Comparison of ENCODE assay signal across 8 cellular contexts in genomic region chr2:199956062-199956380, GRCh38. TPM values are rescaled to one million over a fixed set of nuclear protein-coding genes. Genes with fewer than 3 reads are reported as not detected.
A peak's percentile ranks its signal among the peaks of the same experiment; 100 is the strongest.
DNase-seq lines count a peak whose midpoint lies in the region; ATAC-seq lines count a peak whose summit lies in the region.

No MANE protein-coding gene starts in this region.

- CTCF ChIA-PET in CD4-positive, alpha-beta memory T cell (lab: Charles Lee; ENCODE audit: partially characterized antibody): no interaction called here
- CTCF ChIA-PET in naive thymus-derived CD4-positive, alpha-beta T cell (lab: Charles Lee): no interaction called here

- peaks cover 13 to 42% of the 10 kb centered on the region in 2 donors for H3K36me3 Mint-ChIP-seq in CD4-positive, alpha-beta memory T cell
- peaks cover 28% of the 10 kb centered on the region for H3K36me3 Mint-ChIP-seq in central memory CD8-positive, alpha-beta T cell (ENCODE audit: insufficient read depth)
- peaks cover 0 to 18% (median 0%) of the 10 kb centered on the region in 5 donors for H3K36me3 Mint-ChIP-seq in naive thymus-derived CD4-positive, alpha-beta T cell

- peak overlapping the region; percentile 81 to 97 for H3K4me3 ChIP-seq in CD4-positive, alpha-beta memory T cell (ENCODE audit: low read length in 2 of 2)
- peak overlapping the region; percentile 95 for H3K4me3 ChIP-seq in naive thymus-derived CD4-positive, alpha-beta T cell (ENCODE audit: low read length)

- no peaks in the 10 kb centered on the region for H3K27me3 Mint-ChIP-seq in CD4-positive, alpha-beta memory T cell
- no peaks in the 10 kb centered on the region for H3K27me3 Mint-ChIP-seq in central memory CD8-positive, alpha-beta T cell
- no peaks in the 10 kb centered on the region for H3K27me3 Mint-ChIP-seq in naive thymus-derived CD4-positive, alpha-beta T cell

- H3K4me3 Mint-ChIP-seq in CD4-positive, alpha-beta memory T cell: peak overlapping the region; percentile 97 to 99 (median 98)
- peak overlapping the region; percentile 98 for H3K4me3 Mint-ChIP-seq in central memory CD8-positive, alpha-beta T cell
- H3K4me3 Mint-ChIP-seq in naive thymus-derived CD4-positive, alpha-beta T cell: peak overlapping the region; percentile 96 to 99 (median 98)

- no peaks in the 10 kb centered on the region for H3K9me3 ChIP-seq in CD4-positive, alpha-beta memory T cell (ENCODE audit: control insufficient read depth in 1 of 2, low read length in 2 of 2)
- no peaks in the 10 kb centered on the region for H3K9me3 ChIP-seq in naive thymus-derived CD4-positive, alpha-beta T cell (ENCODE audit: control insufficient read depth in 2 of 3, low read length in 3 of 3)

- no peak for DNase-seq in CD4-positive, alpha-beta memory T cell
- DNase-seq in HT-29 (ENCODE audit: low spot score): peak; percentile 58
- DNase-seq in central memory CD8-positive, alpha-beta T cell (ENCODE audit: low spot score in 2 of 2): no peak
- no peak for DNase-seq in naive thymus-derived CD4-positive, alpha-beta T cell
- DNase-seq in stimulated activated CD4-positive, alpha-beta T cell treated with anti-CD3 and anti-CD28 coated beads, Interleukin-4, amount 100 ng/mL, for 4 hours: no peak
- no peak for DNase-seq in Ammon's horn (ENCODE audit: low spot score)
- DNase-seq in LoVo (ENCODE audit: low spot score): no peak
- no peak for DNase-seq in NCI-H69 (lab: John Stamatoyannopoulos, UW)

- H3K4me1 Mint-ChIP-seq in CD4-positive, alpha-beta memory T cell: peaks cover 29 to 71% (median 49%) of the 10 kb centered on the region in 4 donors
- peaks cover 46% of the 10 kb centered on the region for H3K4me1 Mint-ChIP-seq in central memory CD8-positive, alpha-beta T cell
- peaks cover 31 to 72% (median 60%) of the 10 kb centered on the region in 7 donors for H3K4me1 Mint-ChIP-seq in naive thymus-derived CD4-positive, alpha-beta T cell

- peak overlapping the region; percentile 71 for H3K27ac ChIP-seq in CD4-positive, alpha-beta memory T cell (ENCODE audit: low read depth, low read length)
- peak overlapping the region; percentile 84 for H3K27ac ChIP-seq in naive thymus-derived CD4-positive, alpha-beta T cell (ENCODE audit: low read depth, low read length)

- H3K27ac Mint-ChIP-seq in CD4-positive, alpha-beta memory T cell: peak overlapping the region; percentile 93 to 96 (median 95)
- peak overlapping the region; percentile 96 for H3K27ac Mint-ChIP-seq in central memory CD8-positive, alpha-beta T cell (ENCODE audit: low read depth)
- peak overlapping the region; percentile 93 to 98 (median 95) for H3K27ac Mint-ChIP-seq in naive thymus-derived CD4-positive, alpha-beta T cell

- no peaks in the 10 kb centered on the region for H3K27me3 ChIP-seq in CD4-positive, alpha-beta memory T cell (ENCODE audit: insufficient read depth, low read length)
- no peaks in the 10 kb centered on the region for H3K27me3 ChIP-seq in naive thymus-derived CD4-positive, alpha-beta T cell (ENCODE audit: control insufficient read depth in 2 of 2, insufficient read depth in 2 of 2, low read length in 2 of 2)

- H3K36me3 ChIP-seq in CD4-positive, alpha-beta memory T cell (ENCODE audit: insufficient read depth, low read length): peaks cover 10% of the 10 kb centered on the region
- peaks cover 5 to 20% (median 12%) of the 10 kb centered on the region in 3 experiments for H3K36me3 ChIP-seq in naive thymus-derived CD4-positive, alpha-beta T cell (ENCODE audit: control insufficient read depth in 2 of 3, insufficient read depth in 3 of 3, low read length in 3 of 3)

- H3K9me3 Mint-ChIP-seq in CD4-positive, alpha-beta memory T cell: no peaks in the 10 kb centered on the region
- no peaks in the 10 kb centered on the region for H3K9me3 Mint-ChIP-seq in central memory CD8-positive, alpha-beta T cell
- no peaks in the 10 kb centered on the region for H3K9me3 Mint-ChIP-seq in naive thymus-derived CD4-positive, alpha-beta T cell

- ATAC-seq in central memory CD8-positive, alpha-beta T cell (replicated peaks; ENCODE audit: extremely low read depth, poor library complexity, severe bottlenecking): no peak
- ATAC-seq in naive thymus-derived CD4-positive, alpha-beta T cell: no peak

- peaks cover 53% of the 10 kb centered on the region for H3K4me1 ChIP-seq in CD4-positive, alpha-beta memory T cell (ENCODE audit: insufficient read depth, low read length)
- H3K4me1 ChIP-seq in naive thymus-derived CD4-positive, alpha-beta T cell (ENCODE audit: control insufficient read depth in 2 of 2, insufficient read depth in 2 of 2, low read length in 2 of 2): peaks cover 27 to 34% of the 10 kb centered on the region in 2 donors

- intact Hi-C loops in CD4-positive, alpha-beta memory T cell (cut with micrococcal nuclease): loop anchor here (5.0 kb wide), 1 partner anchor 44 kb away; the partner anchor contains the start of gene C2orf69
- intact Hi-C loops in naive thymus-derived CD4-positive, alpha-beta T cell (cut with micrococcal nuclease): loop anchor here (5.0 to 10.0 kb wide), 2 partner anchors 416 to 909 kb away; partner anchors contain the start of gene CLK1 (in 1 of the 2)

- POLR2A ChIA-PET in CD4-positive, alpha-beta memory T cell (lab: Charles Lee; ENCODE audit: partially characterized antibody): interaction anchor here (1.1 to 1.3 kb wide), 3 partner anchors 45 to 569 kb away, joined by 3 to 4 read pairs (median 3); partner anchors contain the start of gene C2orf69
- POLR2A ChIA-PET in naive thymus-derived CD4-positive, alpha-beta T cell (lab: Charles Lee): interaction anchor here (0.7 to 0.8 kb wide), 2 partner anchors 8 to 909 kb away, joined by 3 to 4 read pairs; partner anchors contain the start of gene CLK1

RNA-seq across cellular contexts. Expression of gene MAIP1, which starts 0.6 kb away (rescaled TPM):
- 10 to 100 TPM; 13.1 to 15.9 TPM for total RNA-seq in CD4-positive, alpha-beta memory T cell
- polyA plus RNA-seq in CD4-positive, alpha-beta memory T cell: 10 to 100 TPM; 12.5 to 15.9 TPM
- 38.3 and 53.6 TPM in 2 replicates for total RNA-seq in HT-29 (2014; rRNA removed; shearing (Covaris generic))
- total RNA-seq in naive thymus-derived CD4-positive, alpha-beta T cell: 10 to 100 TPM; 14.5 to 27.8 (median 19.8) TPM
- polyA plus RNA-seq in naive thymus-derived CD4-positive, alpha-beta T cell: 10 to 100 TPM; 16.3 to 17.9 TPM

RNA-seq across cellular contexts. Expression of gene TYW5, which starts 0.7 kb away (rescaled TPM):
- total RNA-seq in CD4-positive, alpha-beta memory T cell: 10 to 100 TPM; 11.0 to 11.6 TPM
- 1 to 10 TPM; 4.0 to 4.7 TPM for polyA plus RNA-seq in CD4-positive, alpha-beta memory T cell
- total RNA-seq in HT-29 (2014; rRNA removed; shearing (Covaris generic)): 4.3 and 4.4 TPM in 2 replicates
- 10 to 100 TPM in 4 of 5 experiments, 1 to 10 TPM in 1; 6.3 to 13.3 (median 11.2) TPM for total RNA-seq in naive thymus-derived CD4-positive, alpha-beta T cell
- polyA plus RNA-seq in naive thymus-derived CD4-positive, alpha-beta T cell: 1 to 10 TPM; 2.7 to 3.7 TPM

RNA-seq across cellular contexts. Expression of gene C2orf69, which starts 44.9 kb away (rescaled TPM):
- 10 to 100 TPM; 14.4 to 14.7 TPM for total RNA-seq in CD4-positive, alpha-beta memory T cell
- 10 to 100 TPM; 13.5 to 13.9 TPM for polyA plus RNA-seq in CD4-positive, alpha-beta memory T cell
- 6.4 and 6.8 TPM in 2 replicates for total RNA-seq in HT-29 (2014; rRNA removed; shearing (Covaris generic))
- 10 to 100 TPM; 10.1 to 15.4 (median 12.7) TPM for total RNA-seq in naive thymus-derived CD4-positive, alpha-beta T cell
- 10 to 100 TPM; 10.7 to 10.9 TPM for polyA plus RNA-seq in naive thymus-derived CD4-positive, alpha-beta T cell
